Comparison of ENCODE assay signal across 12 cellular contexts in the genomic region with DNA sequence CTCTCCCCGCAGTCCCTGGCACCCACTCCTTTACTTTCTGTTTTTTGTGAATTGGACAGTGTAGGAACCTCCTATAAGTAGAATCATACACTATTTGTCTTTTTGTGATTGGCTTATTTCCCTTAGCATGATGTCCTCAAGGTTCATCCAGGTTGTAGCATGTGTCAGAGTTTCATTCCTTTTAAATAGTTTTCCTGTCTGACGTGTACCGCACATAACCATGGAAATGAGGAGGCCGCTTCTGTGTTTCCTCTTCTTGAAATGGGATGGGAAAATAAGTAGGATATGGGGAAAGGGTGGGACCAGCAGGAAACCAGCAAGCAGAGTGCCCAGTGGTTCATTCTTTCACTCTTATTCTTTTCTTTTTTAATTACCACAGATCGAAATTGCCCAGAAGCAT.
"Had no signal": no experiment of that assay in that cellular context is flagged by ENCODE, and none has a peak within 500 bp of the region (broad histone marks: within the 10 kb centered on the region; RNA-seq: fewer than 3 reads in every experiment).

No MANE protein-coding gene starts in this region.

- H3K4me1 Mint-ChIP-seq: activated naive CD8-positive, alpha-beta T cell treated with anti-CD3 and anti-CD28 coated beads for 36 hours; nephron had no signal

- H3K27me3 ChIP-seq: brain microvascular endothelial cell, gastrocnemius medialis, hepatocyte had no signal

- H3K27me3 Mint-ChIP-seq: activated naive CD8-positive, alpha-beta T cell treated with anti-CD3 and anti-CD28 coated beads for 36 hours; stimulated activated naive CD8-positive, alpha-beta T cell treated with anti-CD3 and anti-CD28 coated beads, Interleukin-15, Interleukin-2, amounts not matched to agents 100 ng/mL and 50 ng/mL, for 24 hours had no signal

- H3K9me3 ChIP-seq: gastrocnemius medialis had no signal

- H3K4me3 ChIP-seq: gastrocnemius medialis, hepatocyte had no signal

- H2AFZ ChIP-seq: hepatocyte had no signal

- H3K9me3 Mint-ChIP-seq: activated naive CD8-positive, alpha-beta T cell treated with anti-CD3 and anti-CD28 coated beads for 36 hours; nephron; stimulated activated naive CD8-positive, alpha-beta T cell treated with anti-CD3 and anti-CD28 coated beads, Interleukin-15, Interleukin-2, amounts not matched to agents 100 ng/mL and 50 ng/mL, for 24 hours had no signal

- H3K36me3 Mint-ChIP-seq: activated naive CD8-positive, alpha-beta T cell treated with anti-CD3 and anti-CD28 coated beads for 36 hours had no signal

- H3K4me3 Mint-ChIP-seq: activated naive CD8-positive, alpha-beta T cell treated with anti-CD3 and anti-CD28 coated beads for 36 hours; nephron; stimulated activated naive CD8-positive, alpha-beta T cell treated with anti-CD3 and anti-CD28 coated beads, Interleukin-15, Interleukin-2, amounts not matched to agents 100 ng/mL and 50 ng/mL, for 24 hours had no signal

- H3K4me2 ChIP-seq: hepatocyte had no signal

- H3K79me2 ChIP-seq: hepatocyte had no signal

- H3K27ac Mint-ChIP-seq: activated naive CD8-positive, alpha-beta T cell treated with anti-CD3 and anti-CD28 coated beads for 36 hours; nephron; stimulated activated naive CD8-positive, alpha-beta T cell treated with anti-CD3 and anti-CD28 coated beads, Interleukin-15, Interleukin-2, amounts not matched to agents 100 ng/mL and 50 ng/mL, for 24 hours had no signal

- ATAC-seq: gastrocnemius medialis had no signal

- H3K27ac ChIP-seq: brain microvascular endothelial cell, hepatocyte had no signal

- DNase-seq: activated CD4-positive, alpha-beta T cell treated with anti-CD3 and anti-CD28 coated beads, Interleukin-2, amount 50 U/mL, for 1 hour; activated gamma-delta T cell; activated naive CD8-positive, alpha-beta T cell treated with anti-CD3 and anti-CD28 coated beads for 36 hours; activated T-cell treated with anti-CD3 and anti-CD28 coated beads, Interleukin-2, amount 50 U/mL, for 1 hour; brain microvascular endothelial cell; gastrocnemius medialis; mesenchymal stem cell; stimulated activated CD4-positive, alpha-beta T cell treated with anti-CD3 and anti-CD28 coated beads, Interleukin-15, amount 100 ng/mL, for 24 hours; stimulated activated CD4-positive, alpha-beta T cell treated with anti-CD3 and anti-CD28 coated beads, Interleukin-4, amount 100 ng/mL, for 24 hours had no signal
